Comparison of ENCODE assay signal across 1 cellular context in the genomic region with DNA sequence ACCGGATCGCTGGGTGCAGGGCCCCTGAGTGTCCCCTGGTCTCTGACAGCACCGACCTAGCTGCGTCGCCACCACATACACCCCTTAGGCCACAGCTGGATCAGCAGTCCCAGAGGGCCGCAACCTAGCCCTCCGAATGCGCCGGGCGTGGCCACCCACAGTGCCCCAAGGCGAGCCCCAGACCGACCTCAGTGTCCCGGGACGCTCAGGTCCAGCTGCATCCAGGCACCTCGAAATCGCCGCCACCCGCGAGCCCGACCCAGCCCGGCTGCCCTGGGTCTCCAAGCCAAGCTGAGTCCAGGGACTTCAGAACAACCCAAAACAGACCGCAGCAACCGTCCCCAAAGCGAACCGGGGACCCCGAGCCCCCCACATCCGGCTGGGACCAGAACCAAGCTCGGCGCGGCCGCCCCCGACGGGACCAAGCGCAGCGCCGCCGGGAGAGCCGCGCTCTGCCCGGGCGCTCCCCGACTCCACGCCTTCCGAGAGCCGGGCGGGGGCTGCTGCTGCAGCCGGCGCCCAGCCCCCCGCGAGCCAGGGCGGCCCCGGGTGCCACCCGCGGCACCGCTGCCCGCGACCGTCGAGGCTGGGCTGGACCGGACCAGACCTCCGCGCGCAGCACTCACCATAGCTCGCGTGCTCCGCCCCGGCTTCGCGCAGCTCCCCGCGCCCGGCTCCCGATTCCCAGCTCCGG.
TF ChIP-seq lines count a peak whose summit lies in the region.

No MANE protein-coding gene starts in this region.

TF ChIP-seq in HEK293, 187 proteins besides CTCF, POLR2A, EP300 and RAD21 (continued from another document and continues in another):
- TF ChIP-seq, protein P1, sequence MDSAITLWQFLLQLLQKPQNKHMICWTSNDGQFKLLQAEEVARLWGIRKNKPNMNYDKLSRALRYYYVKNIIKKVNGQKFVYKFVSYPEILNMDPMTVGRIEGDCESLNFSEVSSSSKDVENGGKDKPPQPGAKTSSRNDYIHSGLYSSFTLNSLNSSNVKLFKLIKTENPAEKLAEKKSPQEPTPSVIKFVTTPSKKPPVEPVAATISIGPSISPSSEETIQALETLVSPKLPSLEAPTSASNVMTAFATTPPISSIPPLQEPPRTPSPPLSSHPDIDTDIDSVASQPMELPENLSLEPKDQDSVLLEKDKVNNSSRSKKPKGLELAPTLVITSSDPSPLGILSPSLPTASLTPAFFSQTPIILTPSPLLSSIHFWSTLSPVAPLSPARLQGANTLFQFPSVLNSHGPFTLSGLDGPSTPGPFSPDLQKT (IDR thresholded peaks at IDR 0.05; ENCODE audit: borderline replicate concordance, low read depth, low read length) = no peak
- no peak for TF ChIP-seq ZNF169 (tag by site-specific recombination; IDR thresholded peaks at IDR 0.05)
- TF ChIP-seq ZSCAN30 (tag by site-specific recombination; IDR thresholded peaks at IDR 0.05) = peak; percentile 37; the same call in 1 of the 2 replicates
- TF ChIP-seq ZNF76 (tag by site-specific recombination; IDR thresholded peaks at IDR 0.05; ENCODE audit: borderline replicate concordance, low read depth) = peak; percentile 49; the same call in 1 of the 2 replicates
- TF ChIP-seq BCL11B (tag by site-specific recombination; IDR thresholded peaks at IDR 0.05; ENCODE audit: low read depth) = peak; percentile 29; the same call in 1 of the 2 replicates
- TF ChIP-seq, protein P2, sequence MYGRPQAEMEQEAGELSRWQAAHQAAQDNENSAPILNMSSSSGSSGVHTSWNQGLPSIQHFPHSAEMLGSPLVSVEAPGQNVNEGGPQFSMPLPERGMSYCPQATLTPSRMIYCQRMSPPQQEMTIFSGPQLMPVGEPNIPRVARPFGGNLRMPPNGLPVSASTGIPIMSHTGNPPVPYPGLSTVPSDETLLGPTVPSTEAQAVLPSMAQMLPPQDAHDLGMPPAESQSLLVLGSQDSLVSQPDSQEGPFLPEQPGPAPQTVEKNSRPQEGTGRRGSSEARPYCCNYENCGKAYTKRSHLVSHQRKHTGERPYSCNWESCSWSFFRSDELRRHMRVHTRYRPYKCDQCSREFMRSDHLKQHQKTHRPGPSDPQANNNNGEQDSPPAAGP (tag by site-specific recombination; IDR thresholded peaks at IDR 0.05) = 0 out of 2 replicates have a peak, but pooled peaks have one; percentile 20
- no peak for TF ChIP-seq KLF16 (tag by site-specific recombination; IDR thresholded peaks at IDR 0.05)
- TF ChIP-seq, protein P3, sequence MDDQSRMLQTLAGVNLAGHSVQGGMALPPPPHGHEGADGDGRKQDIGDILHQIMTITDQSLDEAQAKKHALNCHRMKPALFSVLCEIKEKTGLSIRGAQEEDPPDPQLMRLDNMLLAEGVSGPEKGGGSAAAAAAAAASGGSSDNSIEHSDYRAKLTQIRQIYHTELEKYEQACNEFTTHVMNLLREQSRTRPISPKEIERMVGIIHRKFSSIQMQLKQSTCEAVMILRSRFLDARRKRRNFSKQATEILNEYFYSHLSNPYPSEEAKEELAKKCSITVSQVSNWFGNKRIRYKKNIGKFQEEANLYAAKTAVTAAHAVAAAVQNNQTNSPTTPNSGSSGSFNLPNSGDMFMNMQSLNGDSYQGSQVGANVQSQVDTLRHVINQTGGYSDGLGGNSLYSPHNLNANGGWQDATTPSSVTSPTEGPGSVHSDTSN (CRISPR knock-in tag; IDR thresholded peaks at IDR 0.05) = no peak
- TF ChIP-seq, protein P4, sequence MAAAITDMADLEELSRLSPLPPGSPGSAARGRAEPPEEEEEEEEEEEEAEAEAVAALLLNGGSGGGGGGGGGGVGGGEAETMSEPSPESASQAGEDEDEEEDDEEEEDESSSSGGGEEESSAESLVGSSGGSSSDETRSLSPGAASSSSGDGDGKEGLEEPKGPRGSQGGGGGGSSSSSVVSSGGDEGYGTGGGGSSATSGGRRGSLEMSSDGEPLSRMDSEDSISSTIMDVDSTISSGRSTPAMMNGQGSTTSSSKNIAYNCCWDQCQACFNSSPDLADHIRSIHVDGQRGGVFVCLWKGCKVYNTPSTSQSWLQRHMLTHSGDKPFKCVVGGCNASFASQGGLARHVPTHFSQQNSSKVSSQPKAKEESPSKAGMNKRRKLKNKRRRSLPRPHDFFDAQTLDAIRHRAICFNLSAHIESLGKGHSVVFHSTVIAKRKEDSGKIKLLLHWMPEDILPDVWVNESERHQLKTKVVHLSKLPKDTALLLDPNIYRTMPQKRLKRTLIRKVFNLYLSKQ (tag by site-specific recombination; IDR thresholded peaks at IDR 0.05; ENCODE audit: borderline replicate concordance) = no peak
- TF ChIP-seq ZNF311 (tag by site-specific recombination; IDR thresholded peaks at IDR 0.05; ENCODE audit: borderline replicate concordance) = no peak
- TF ChIP-seq ZNF266 (tag by site-specific recombination; IDR thresholded peaks at IDR 0.05; ENCODE audit: low read depth) = no peak
- no peak for TF ChIP-seq ZFP37 (tag by site-specific recombination; IDR thresholded peaks at IDR 0.05)
- TF ChIP-seq, protein P5, sequence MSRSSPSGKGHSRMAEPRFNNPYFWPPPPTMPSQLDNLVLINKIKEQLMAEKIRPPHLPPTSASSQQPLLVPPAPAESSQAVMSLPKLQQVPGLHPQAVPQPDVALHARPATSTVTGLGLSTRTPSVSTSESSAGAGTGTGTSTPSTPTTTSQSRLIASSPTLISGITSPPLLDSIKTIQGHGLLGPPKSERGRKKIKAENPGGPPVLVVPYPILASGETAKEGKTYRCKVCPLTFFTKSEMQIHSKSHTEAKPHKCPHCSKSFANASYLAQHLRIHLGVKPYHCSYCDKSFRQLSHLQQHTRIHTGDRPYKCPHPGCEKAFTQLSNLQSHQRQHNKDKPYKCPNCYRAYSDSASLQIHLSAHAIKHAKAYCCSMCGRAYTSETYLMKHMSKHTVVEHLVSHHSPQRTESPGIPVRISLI (tag by site-specific recombination; IDR thresholded peaks at IDR 0.05) = no peak
- TF ChIP-seq TRIM28 (IDR thresholded peaks at IDR 0.05; ENCODE audit: borderline replicate concordance, low read length) = no peak
- TF ChIP-seq, protein P6, sequence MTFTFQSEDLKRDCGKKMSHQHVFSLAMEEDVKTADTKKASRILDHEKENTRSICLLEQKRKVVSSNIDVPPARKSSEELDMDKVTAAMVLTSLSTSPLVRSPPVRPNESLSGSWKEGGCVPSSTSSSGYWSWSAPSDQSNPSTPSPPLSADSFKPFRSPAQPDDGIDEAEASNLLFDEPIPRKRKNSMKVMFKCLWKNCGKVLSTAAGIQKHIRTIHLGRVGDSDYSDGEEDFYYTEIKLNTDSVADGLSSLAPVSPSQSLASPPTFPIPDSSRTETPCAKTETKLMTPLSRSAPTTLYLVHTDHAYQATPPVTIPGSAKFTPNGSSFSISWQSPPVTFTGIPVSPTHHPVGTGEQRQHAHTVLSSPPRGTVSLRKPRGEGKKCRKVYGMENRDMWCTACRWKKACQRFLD (tag by site-specific recombination; IDR thresholded peaks at IDR 0.05) = no peak
- no peak for TF ChIP-seq ZNF747 (tag by site-specific recombination; IDR thresholded peaks at IDR 0.05)
- TF ChIP-seq, protein P7, sequence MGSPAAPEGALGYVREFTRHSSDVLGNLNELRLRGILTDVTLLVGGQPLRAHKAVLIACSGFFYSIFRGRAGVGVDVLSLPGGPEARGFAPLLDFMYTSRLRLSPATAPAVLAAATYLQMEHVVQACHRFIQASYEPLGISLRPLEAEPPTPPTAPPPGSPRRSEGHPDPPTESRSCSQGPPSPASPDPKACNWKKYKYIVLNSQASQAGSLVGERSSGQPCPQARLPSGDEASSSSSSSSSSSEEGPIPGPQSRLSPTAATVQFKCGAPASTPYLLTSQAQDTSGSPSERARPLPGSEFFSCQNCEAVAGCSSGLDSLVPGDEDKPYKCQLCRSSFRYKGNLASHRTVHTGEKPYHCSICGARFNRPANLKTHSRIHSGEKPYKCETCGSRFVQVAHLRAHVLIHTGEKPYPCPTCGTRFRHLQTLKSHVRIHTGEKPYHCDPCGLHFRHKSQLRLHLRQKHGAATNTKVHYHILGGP (tag by site-specific recombination; IDR thresholded peaks at IDR 0.05) = no peak
- TF ChIP-seq, protein P8, sequence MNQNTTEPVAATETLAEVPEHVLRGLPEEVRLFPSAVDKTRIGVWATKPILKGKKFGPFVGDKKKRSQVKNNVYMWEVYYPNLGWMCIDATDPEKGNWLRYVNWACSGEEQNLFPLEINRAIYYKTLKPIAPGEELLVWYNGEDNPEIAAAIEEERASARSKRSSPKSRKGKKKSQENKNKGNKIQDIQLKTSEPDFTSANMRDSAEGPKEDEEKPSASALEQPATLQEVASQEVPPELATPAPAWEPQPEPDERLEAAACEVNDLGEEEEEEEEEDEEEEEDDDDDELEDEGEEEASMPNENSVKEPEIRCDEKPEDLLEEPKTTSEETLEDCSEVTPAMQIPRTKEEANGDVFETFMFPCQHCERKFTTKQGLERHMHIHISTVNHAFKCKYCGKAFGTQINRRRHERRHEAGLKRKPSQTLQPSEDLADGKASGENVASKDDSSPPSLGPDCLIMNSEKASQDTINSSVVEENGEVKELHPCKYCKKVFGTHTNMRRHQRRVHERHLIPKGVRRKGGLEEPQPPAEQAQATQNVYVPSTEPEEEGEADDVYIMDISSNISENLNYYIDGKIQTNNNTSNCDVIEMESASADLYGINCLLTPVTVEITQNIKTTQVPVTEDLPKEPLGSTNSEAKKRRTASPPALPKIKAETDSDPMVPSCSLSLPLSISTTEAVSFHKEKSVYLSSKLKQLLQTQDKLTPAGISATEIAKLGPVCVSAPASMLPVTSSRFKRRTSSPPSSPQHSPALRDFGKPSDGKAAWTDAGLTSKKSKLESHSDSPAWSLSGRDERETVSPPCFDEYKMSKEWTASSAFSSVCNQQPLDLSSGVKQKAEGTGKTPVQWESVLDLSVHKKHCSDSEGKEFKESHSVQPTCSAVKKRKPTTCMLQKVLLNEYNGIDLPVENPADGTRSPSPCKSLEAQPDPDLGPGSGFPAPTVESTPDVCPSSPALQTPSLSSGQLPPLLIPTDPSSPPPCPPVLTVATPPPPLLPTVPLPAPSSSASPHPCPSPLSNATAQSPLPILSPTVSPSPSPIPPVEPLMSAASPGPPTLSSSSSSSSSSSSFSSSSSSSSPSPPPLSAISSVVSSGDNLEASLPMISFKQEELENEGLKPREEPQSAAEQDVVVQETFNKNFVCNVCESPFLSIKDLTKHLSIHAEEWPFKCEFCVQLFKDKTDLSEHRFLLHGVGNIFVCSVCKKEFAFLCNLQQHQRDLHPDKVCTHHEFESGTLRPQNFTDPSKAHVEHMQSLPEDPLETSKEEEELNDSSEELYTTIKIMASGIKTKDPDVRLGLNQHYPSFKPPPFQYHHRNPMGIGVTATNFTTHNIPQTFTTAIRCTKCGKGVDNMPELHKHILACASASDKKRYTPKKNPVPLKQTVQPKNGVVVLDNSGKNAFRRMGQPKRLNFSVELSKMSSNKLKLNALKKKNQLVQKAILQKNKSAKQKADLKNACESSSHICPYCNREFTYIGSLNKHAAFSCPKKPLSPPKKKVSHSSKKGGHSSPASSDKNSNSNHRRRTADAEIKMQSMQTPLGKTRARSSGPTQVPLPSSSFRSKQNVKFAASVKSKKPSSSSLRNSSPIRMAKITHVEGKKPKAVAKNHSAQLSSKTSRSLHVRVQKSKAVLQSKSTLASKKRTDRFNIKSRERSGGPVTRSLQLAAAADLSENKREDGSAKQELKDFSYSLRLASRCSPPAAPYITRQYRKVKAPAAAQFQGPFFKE (tag by site-specific recombination; IDR thresholded peaks at IDR 0.05; ENCODE audit: borderline replicate concordance) = no peak
- no peak; the same call in 1 of the 2 replicates for TF ChIP-seq GLIS1 (tag by site-specific recombination; IDR thresholded peaks at IDR 0.05)
- TF ChIP-seq ZNF335 (tag by site-specific recombination; conservative IDR thresholded peaks at IDR 0.05) = peak; percentile 66
- TF ChIP-seq KLF9 (tag by site-specific recombination; IDR thresholded peaks at IDR 0.05; ENCODE audit: low read depth) = no peak
- TF ChIP-seq, protein P9, sequence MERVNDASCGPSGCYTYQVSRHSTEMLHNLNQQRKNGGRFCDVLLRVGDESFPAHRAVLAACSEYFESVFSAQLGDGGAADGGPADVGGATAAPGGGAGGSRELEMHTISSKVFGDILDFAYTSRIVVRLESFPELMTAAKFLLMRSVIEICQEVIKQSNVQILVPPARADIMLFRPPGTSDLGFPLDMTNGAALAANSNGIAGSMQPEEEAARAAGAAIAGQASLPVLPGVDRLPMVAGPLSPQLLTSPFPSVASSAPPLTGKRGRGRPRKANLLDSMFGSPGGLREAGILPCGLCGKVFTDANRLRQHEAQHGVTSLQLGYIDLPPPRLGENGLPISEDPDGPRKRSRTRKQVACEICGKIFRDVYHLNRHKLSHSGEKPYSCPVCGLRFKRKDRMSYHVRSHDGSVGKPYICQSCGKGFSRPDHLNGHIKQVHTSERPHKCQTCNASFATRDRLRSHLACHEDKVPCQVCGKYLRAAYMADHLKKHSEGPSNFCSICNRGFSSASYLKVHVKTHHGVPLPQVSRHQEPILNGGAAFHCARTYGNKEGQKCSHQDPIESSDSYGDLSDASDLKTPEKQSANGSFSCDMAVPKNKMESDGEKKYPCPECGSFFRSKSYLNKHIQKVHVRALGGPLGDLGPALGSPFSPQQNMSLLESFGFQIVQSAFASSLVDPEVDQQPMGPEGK (tag by site-specific recombination; IDR thresholded peaks at IDR 0.05) = peak; percentile 63
- TF ChIP-seq, protein P10, sequence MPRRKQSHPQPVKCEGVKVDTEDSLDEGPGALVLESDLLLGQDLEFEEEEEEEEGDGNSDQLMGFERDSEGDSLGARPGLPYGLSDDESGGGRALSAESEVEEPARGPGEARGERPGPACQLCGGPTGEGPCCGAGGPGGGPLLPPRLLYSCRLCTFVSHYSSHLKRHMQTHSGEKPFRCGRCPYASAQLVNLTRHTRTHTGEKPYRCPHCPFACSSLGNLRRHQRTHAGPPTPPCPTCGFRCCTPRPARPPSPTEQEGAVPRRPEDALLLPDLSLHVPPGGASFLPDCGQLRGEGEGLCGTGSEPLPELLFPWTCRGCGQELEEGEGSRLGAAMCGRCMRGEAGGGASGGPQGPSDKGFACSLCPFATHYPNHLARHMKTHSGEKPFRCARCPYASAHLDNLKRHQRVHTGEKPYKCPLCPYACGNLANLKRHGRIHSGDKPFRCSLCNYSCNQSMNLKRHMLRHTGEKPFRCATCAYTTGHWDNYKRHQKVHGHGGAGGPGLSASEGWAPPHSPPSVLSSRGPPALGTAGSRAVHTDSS (tag by site-specific recombination; IDR thresholded peaks at IDR 0.05) = no peak
- TF ChIP-seq, protein P11, sequence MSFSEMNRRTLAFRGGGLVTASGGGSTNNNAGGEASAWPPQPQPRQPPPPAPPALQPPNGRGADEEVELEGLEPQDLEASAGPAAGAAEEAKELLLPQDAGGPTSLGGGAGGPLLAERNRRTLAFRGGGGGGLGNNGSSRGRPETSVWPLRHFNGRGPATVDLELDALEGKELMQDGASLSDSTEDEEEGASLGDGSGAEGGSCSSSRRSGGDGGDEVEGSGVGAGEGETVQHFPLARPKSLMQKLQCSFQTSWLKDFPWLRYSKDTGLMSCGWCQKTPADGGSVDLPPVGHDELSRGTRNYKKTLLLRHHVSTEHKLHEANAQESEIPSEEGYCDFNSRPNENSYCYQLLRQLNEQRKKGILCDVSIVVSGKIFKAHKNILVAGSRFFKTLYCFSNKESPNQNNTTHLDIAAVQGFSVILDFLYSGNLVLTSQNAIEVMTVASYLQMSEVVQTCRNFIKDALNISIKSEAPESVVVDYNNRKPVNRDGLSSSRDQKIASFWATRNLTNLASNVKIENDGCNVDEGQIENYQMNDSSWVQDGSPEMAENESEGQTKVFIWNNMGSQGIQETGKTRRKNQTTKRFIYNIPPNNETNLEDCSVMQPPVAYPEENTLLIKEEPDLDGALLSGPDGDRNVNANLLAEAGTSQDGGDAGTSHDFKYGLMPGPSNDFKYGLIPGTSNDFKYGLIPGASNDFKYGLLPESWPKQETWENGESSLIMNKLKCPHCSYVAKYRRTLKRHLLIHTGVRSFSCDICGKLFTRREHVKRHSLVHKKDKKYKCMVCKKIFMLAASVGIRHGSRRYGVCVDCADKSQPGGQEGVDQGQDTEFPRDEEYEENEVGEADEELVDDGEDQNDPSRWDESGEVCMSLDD (tag by site-specific recombination; IDR thresholded peaks at IDR 0.05) = peak; percentile 74
- peak; percentile 28; the same call in 1 of the 2 replicates for TF ChIP-seq KLF1 (tag by site-specific recombination; IDR thresholded peaks at IDR 0.05)
- TF ChIP-seq ZNF112 (tag by site-specific recombination; IDR thresholded peaks at IDR 0.05) = no peak
- TF ChIP-seq ZNF514 (tag by site-specific recombination; IDR thresholded peaks at IDR 0.05) = no peak
- TF ChIP-seq ZNF529 (tag by site-specific recombination; IDR thresholded peaks at IDR 0.05; ENCODE audit: insufficient replicate concordance) = no peak
